Comparison of ENCODE assay signal across 1 cellular context in the genomic region with DNA sequence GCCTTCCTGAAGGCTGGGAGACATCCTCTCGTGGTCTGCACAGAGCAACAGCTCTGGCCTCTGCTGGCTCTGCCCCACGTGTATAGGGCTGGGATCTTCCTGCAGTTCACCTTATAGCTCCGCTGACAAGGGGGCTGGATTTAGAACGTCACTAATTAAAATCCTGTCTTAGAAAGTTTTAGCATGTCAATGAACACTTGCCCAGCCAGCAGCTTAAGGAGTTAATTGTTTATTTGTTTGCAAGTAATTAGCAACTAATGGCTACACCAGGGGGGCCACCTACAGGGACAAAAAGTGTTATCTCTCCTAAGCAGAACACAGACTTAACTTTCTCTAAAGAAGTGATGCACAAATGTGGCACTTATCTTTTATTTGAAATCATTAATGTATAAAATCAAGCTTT.
TF ChIP-seq lines count a peak whose summit lies in the region.

A gene (minus strand): TSS at position 84 of the 403 bp plus-strand sequence. CDS start 60 bp downstream, at position 24.

TF ChIP-seq in K562, 482 proteins besides CTCF, POLR2A, EP300 and RAD21:
- TF ChIP-seq NEUROD1 (IDR thresholded peaks at IDR 0.05; ENCODE audit: borderline replicate concordance, low read depth, low read length, partially characterized antibody) = no peak
- TF ChIP-seq ZNF644 (tag; IDR thresholded peaks at IDR 0.05; ENCODE audit: low read depth) = no peak
- no peak for TF ChIP-seq ZNF444 (CRISPR knock-in tag; IDR thresholded peaks at IDR 0.05)
- TF ChIP-seq NCOR1 (IDR thresholded peaks at IDR 0.05) = no peak
- TF ChIP-seq, protein P1, sequence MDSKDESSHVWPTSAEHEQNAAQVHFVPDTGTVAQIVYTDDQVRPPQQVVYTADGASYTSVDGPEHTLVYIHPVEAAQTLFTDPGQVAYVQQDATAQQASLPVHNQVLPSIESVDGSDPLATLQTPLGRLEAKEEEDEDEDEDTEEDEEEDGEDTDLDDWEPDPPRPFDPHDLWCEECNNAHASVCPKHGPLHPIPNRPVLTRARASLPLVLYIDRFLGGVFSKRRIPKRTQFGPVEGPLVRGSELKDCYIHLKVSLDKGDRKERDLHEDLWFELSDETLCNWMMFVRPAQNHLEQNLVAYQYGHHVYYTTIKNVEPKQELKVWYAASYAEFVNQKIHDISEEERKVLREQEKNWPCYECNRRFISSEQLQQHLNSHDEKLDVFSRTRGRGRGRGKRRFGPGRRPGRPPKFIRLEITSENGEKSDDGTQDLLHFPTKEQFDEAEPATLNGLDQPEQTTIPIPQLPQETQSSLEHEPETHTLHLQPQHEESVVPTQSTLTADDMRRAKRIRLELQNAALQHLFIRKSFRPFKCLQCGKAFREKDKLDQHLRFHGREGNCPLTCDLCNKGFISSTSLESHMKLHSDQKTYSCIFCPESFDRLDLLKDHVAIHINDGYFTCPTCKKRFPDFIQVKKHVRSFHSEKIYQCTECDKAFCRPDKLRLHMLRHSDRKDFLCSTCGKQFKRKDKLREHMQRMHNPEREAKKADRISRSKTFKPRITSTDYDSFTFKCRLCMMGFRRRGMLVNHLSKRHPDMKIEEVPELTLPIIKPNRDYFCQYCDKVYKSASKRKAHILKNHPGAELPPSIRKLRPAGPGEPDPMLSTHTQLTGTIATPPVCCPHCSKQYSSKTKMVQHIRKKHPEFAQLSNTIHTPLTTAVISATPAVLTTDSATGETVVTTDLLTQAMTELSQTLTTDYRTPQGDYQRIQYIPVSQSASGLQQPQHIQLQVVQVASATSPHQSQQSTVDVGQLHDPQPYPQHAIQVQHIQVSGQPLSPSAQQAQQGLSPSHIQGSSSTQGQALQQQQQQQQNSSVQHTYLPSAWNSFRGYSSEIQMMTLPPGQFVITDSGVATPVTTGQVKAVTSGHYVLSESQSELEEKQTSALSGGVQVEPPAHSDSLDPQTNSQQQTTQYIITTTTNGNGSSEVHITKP (IDR thresholded peaks at IDR 0.05; ENCODE audit: partially characterized antibody) = no peak
- TF ChIP-seq NCOA6 (IDR thresholded peaks at IDR 0.05) = no peak
- TF ChIP-seq ZKSCAN3 (CRISPR knock-in tag; IDR thresholded peaks at IDR 0.05) = no peak
- TF ChIP-seq KLF13 (tag; IDR thresholded peaks at IDR 0.05; ENCODE audit: borderline replicate concordance, low read depth) = no peak
- no peak for TF ChIP-seq SMARCA5 (IDR thresholded peaks at IDR 0.05)
